In the genomic region with DNA sequence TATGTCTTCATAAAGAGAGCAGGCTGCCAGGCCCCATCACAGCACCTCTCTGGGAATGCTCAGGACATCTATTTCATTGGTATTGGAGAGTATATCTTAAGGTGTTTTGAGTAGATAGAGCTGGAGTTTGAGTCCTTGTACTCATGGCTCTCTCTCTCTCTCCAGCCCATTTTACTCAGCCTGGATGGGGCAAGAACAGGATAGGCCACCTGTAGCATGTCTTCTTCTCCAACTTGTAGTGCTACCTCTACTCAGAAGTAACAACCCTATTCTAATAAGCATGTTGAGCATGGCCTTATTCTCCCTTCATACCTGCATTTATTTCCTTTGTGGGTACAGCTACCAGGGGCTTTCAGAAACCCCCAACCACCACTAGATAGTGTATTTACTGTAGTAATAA, we compare ENCODE assay signal across 25 cellular contexts. TPM values are rescaled to one million over a fixed set of nuclear protein-coding genes. Genes with fewer than 3 reads are reported as not detected.
"Had no signal": no experiment of that assay in that cellular context is flagged by ENCODE, and none has a peak within 500 bp of the region (broad histone marks: within the 10 kb centered on the region; RNA-seq: fewer than 3 reads in every experiment).

No MANE protein-coding gene starts in this region.

- H3K27ac ChIP-seq: stomach, suprapubic skin, testis, thoracic aorta, thyroid gland, tibial artery, transverse colon, upper lobe of left lung, upper lobe of right lung, vagina had no signal

- H3K27me3 ChIP-seq: stomach, testis, thyroid gland, tibial nerve, transverse colon, upper lobe of left lung, upper lobe of right lung, uterus, vagina had no signal

- DNase-seq: stimulated activated CD4-positive, alpha-beta T cell treated with anti-CD3 and anti-CD28 coated beads, Interleukin-2, amount 100 ng/mL, for 48 hours; stimulated activated CD4-positive, alpha-beta T cell treated with anti-CD3 and anti-CD28 coated beads, Interleukin-4, amount 100 ng/mL, for 1 hour; stimulated activated CD4-positive, alpha-beta T cell treated with anti-CD3 and anti-CD28 coated beads, Interleukin-4, amount 100 ng/mL, for 24 hours; stimulated activated CD4-positive, alpha-beta T cell treated with anti-CD3 and anti-CD28 coated beads, Interleukin-4, amount 100 ng/mL, for 4 hours; stimulated activated CD8-positive, alpha-beta memory T cell treated with anti-CD3 and anti-CD28 coated beads, Interleukin-4, amount 100 ng/mL, for 48 hours; stimulated activated naive B cell treated with anti-CD40 and anti-IgM and Interleukin-4, amounts not matched to agents 10 μg/mL and 1 μg/mL and 100 μg/mL, for 72 hours; stimulated activated naive CD4-positive, alpha-beta T cell; stimulated activated naive CD4-positive, alpha-beta T cell treated with Interleukin-2 at 50 U/mL for 16 hours; stimulated activated naive CD8-positive, alpha-beta T cell treated with anti-CD3 and anti-CD28 coated beads, Interleukin-15, amount 100 ng/mL, for 72 hours; stimulated activated naive CD8-positive, alpha-beta T cell treated with anti-CD3 and anti-CD28 coated beads, Interleukin-15, Interleukin-2, amounts not matched to agents 100 U/mL and 50 U/mL, for 24 hours; stomach; substantia nigra; testis; thyroid gland; tibial artery; transverse colon; upper lobe of left lung; upper lobe of right lung; uterus had no signal

- H3K9me3 ChIP-seq: stomach, suprapubic skin, testis, thoracic aorta, thyroid gland, tibial artery, tibial nerve, transverse colon, upper lobe of left lung, upper lobe of right lung, uterus, vagina had no signal

- H3K4me1 ChIP-seq: thyroid gland, upper lobe of right lung had no signal

- H3K4me3 ChIP-seq: stomach, suprapubic skin, testis, thoracic aorta, thyroid gland, tibial artery, tibial nerve, transverse colon, upper lobe of left lung, upper lobe of right lung, uterus, vagina had no signal

- H3K36me3 ChIP-seq: stomach, suprapubic skin, thoracic aorta, thyroid gland, tibial artery, tibial nerve, transverse colon, upper lobe of left lung, upper lobe of right lung, uterus, vagina had no signal

RNA-seq across cellular contexts. Expression of a gene that starts 21.9 kb away (rescaled TPM):
- total RNA-seq: subcutaneous adipose tissue, suprapubic skin, thoracic aorta, thyroid gland, tibial nerve, transverse colon, upper lobe of right lung, ureter had no signal
